In the genomic region with DNA sequence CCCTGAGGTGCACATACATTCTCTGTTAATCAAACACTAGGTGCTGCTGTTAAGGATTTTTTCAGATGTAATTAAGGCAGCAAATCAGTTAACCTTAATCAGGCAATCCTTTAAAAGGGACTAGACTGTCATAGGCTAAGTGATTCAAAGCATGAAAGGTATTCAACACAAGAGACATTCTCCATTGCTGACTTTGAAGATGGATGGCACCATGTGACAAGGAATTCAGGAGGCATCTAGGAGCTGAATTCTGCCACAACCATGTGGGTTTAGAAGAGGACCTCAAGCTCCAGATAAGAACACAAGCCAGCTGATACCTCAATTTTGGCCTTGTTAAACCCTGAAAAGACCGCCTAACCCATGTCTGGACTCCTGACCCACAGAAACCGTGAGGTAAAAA, we compare ENCODE assay signal across 22 cellular contexts.
"Had no signal": no experiment of that assay in that cellular context is flagged by ENCODE, and none has a peak within 500 bp of the region (broad histone marks: within the 10 kb centered on the region; RNA-seq: fewer than 3 reads in every experiment).

No MANE protein-coding gene starts in this region.

- H2AFZ ChIP-seq: hepatocyte had no signal

- H3K27me3 ChIP-seq: brain microvascular endothelial cell, foreskin keratinocyte, hepatocyte, right lobe of liver, upper lobe of right lung had no signal

- H3K9me3 ChIP-seq: right lobe of liver, thoracic aorta, upper lobe of right lung had no signal

- H3K4me3 ChIP-seq: coronary artery, hepatocyte, lung, right lobe of liver, smooth muscle cell, thoracic aorta, upper lobe of right lung had no signal

- H3K4me2 ChIP-seq: hepatocyte, smooth muscle cell had no signal

- H3K79me2 ChIP-seq: hepatocyte had no signal

- DNase-seq: activated CD4-positive, alpha-beta memory T cell treated with anti-CD3 and anti-CD28 coated beads, Interleukin-2, amount 10 ng/mL, durations not matched to agents 7 days and 5 days; activated CD4-positive, alpha-beta T cell treated with anti-CD3 and anti-CD28 coated beads for 48 hours; activated CD4-positive, CD25-positive, alpha-beta regulatory T cell; activated naive CD4-positive, alpha-beta T cell treated with Interleukin-2 at 50 U/mL for 16 hours; activated naive CD8-positive, alpha-beta T cell treated with anti-CD3 and anti-CD28 coated beads, Interleukin-2, amount 10 ng/mL, durations not matched to agents 7 days and 5 days; activated T-cell treated with anti-CD3 and anti-CD28 coated beads, Interleukin-2, amount 50 U/mL, for 1 hour; brain microvascular endothelial cell; central memory CD4-positive, alpha-beta T cell; foreskin keratinocyte; islet precursor cell; naive B cell; right lobe of liver; stimulated activated naive B cell treated with anti-CD40 and anti-IgM and Interleukin-4, amounts not matched to agents 10 μg/mL and 1 μg/mL and 100 μg/mL, for 72 hours; T-helper 1 cell; T-helper 9 cell; upper lobe of right lung had no signal

- H3K4me1 ChIP-seq: foreskin keratinocyte, right lobe of liver, upper lobe of right lung had no signal

- H3K27ac ChIP-seq: brain microvascular endothelial cell, coronary artery, foreskin keratinocyte, hepatocyte, right lobe of liver, thoracic aorta, upper lobe of right lung had no signal

- ATAC-seq: foreskin keratinocyte; left lobe of liver; right lobe of liver; stimulated activated naive B cell treated with anti-CD40 and anti-IgM and Interleukin-4, amounts not matched to agents 10 μg/mL and 1 μg/mL and 100 μg/mL, for 72 hours; upper lobe of right lung had no signal
